In the genomic region with DNA sequence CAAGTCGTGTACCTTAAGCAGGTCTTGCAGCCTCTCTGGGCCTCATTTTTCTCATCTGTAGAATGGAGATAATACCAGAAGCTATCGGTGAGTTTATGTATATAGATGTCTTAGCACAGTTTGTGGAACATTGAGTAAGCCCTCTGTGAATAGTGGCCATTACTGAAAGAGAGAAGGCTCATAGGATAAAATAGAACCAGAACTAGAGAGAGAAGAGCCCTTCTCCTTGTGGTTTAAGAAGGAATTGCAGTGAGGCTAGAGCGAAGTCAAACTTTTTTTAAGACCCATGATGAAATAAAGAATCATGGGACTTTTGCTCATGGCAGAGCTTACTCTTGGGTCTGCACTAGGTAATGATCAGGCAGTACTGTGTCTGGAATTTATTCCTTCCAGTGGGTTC, we compare ENCODE assay signal across 20 cellular contexts.
DNase-seq lines count a peak whose midpoint lies in the region; ATAC-seq and TF ChIP-seq lines count a peak whose summit lies in the region.
"Had no signal": no experiment of that assay in that cellular context is flagged by ENCODE, and none has a peak within 500 bp of the region (broad histone marks: within the 10 kb centered on the region; RNA-seq: fewer than 3 reads in every experiment).

No MANE protein-coding gene starts in this region.

- H3K4me1 ChIP-seq in psoas muscle: peaks cover 25% of the 10 kb centered on the region

- no peak for ATAC-seq in psoas muscle

- H3K9me3 Mint-ChIP-seq in endothelial cell (ENCODE audit: unreplicated experiment): no peaks in the 10 kb centered on the region
- H3K9me3 Mint-ChIP-seq in activated T-helper 2 cell treated with anti-CD3 and anti-CD28 coated beads, Interferon-gamma antibody, Interleukin-2, Interleukin-4, amounts not matched to agents 10 μg/mL and 5 μg/mL and 100 μg/mL, durations not matched to agents 14 hours and 24 hours and 36 hours: no peaks in the 10 kb centered on the region
- H3K9me3 Mint-ChIP-seq: immature natural killer cell had no signal

- H3K4me3 Mint-ChIP-seq in endothelial cell (ENCODE audit: unreplicated experiment): no peak overlapping the region
- no peak overlapping the region for H3K4me3 Mint-ChIP-seq in activated T-helper 2 cell treated with anti-CD3 and anti-CD28 coated beads, Interferon-gamma antibody, Interleukin-2, Interleukin-4, amounts not matched to agents 10 μg/mL and 5 μg/mL and 100 μg/mL, durations not matched to agents 14 hours and 24 hours and 36 hours (ENCODE audit: low read depth)
- H3K4me3 Mint-ChIP-seq: immature natural killer cell had no signal

- peak; percentile 24; the same call in 1 of the 3 replicates for TF ChIP-seq CTCF in GM12872 (IDR thresholded peaks at IDR 0.05; ENCODE audit: insufficient read depth, low read depth, low read length)
- peak; percentile 62 for TF ChIP-seq CTCF in endothelial cell (IDR thresholded peaks at IDR 0.05; ENCODE audit: unreplicated experiment)
- peak; percentile 4 for TF ChIP-seq CTCF in psoas muscle (IDR thresholded peaks at IDR 0.05)
- no peak for TF ChIP-seq CTCF in foreskin fibroblast (IDR thresholded peaks at IDR 0.05; ENCODE audit: low read depth, low read length)

- H3K4me1 Mint-ChIP-seq in endothelial cell (ENCODE audit: unreplicated experiment): peaks cover 35% of the 10 kb centered on the region
- H3K4me1 Mint-ChIP-seq in activated T-helper 2 cell treated with anti-CD3 and anti-CD28 coated beads, Interferon-gamma antibody, Interleukin-2, Interleukin-4, amounts not matched to agents 10 μg/mL and 5 μg/mL and 100 μg/mL, durations not matched to agents 14 hours and 24 hours and 36 hours (ENCODE audit: low read depth): peaks cover 13% of the 10 kb centered on the region

- no peaks in the 10 kb centered on the region for H3K27me3 ChIP-seq in psoas muscle (ENCODE audit: insufficient read depth in 3 of 3, low read length in 2 of 3)
- H3K27me3 ChIP-seq: esophagus squamous epithelium, heart left ventricle, neutrophil, right atrium auricular region had no signal

- intact Hi-C loops in psoas muscle (cut with DNase I): loop anchor here in 1 of 2 donors (10.0 kb wide), 1 partner anchor 185 kb away; a partner anchor contains a TSS
- intact Hi-C loops in activated T-helper 2 cell treated with anti-CD3 and anti-CD28 coated beads, Interferon-gamma antibody, Interleukin-2, Interleukin-4, amounts not matched to agents 10 μg/mL and 5 μg/mL and 100 μg/mL, durations not matched to agents 14 hours and 24 hours and 36 hours (cut with micrococcal nuclease): no loop called here

- H3K9me3 ChIP-seq in psoas muscle: no peaks in the 10 kb centered on the region
- H3K9me3 ChIP-seq: esophagus squamous epithelium, heart left ventricle, neutrophil, right atrium auricular region had no signal

- H3K4me3 ChIP-seq in psoas muscle (no peak overlapping the region), foreskin fibroblast (ENCODE audit: low read depth in 1 of 2, low read length in 2 of 2) (no peak overlapping the region)
- H3K4me3 ChIP-seq: esophagus squamous epithelium, heart left ventricle, right atrium auricular region, SK-N-MC had no signal

- H3K27ac ChIP-seq in psoas muscle: no peak overlapping the region
- no peak overlapping the region for H3K27ac ChIP-seq in caudate nucleus (ENCODE audit: low read depth, low read length)
- H3K27ac ChIP-seq: heart left ventricle, neutrophil, right atrium auricular region, SK-N-MC had no signal

- DNase-seq in NAMALWA (ENCODE audit: low spot score) (peak; percentile 12), endothelial cell (ENCODE audit: low spot score) (no peak), psoas muscle (no peak), caudate nucleus (lab: John Stamatoyannopoulos, UW) (no peak), foreskin fibroblast (no peak)
- no peak for DNase-seq in activated T-helper 2 cell treated with anti-CD3 and anti-CD28 coated beads, Interferon-gamma antibody, Interleukin-2, Interleukin-4, amounts not matched to agents 10 μg/mL and 5 μg/mL and 100 μg/mL, durations not matched to agents 14 hours and 24 hours and 36 hours (ENCODE audit: low spot score)
- DNase-seq: activated CD4-positive, alpha-beta T cell treated with anti-CD3 and anti-CD28 coated beads for 1 hour; activated effector memory CD4-positive, alpha-beta T cell treated with Interleukin-2 at 50 U/mL for 16 hours; DMS79 treated with DMSO at 0.1 percent for 48 hours; esophagus squamous epithelium; heart left ventricle; immature natural killer cell; NCI-H1436 treated with DMSO at 0.1 percent for 48 hours; NCI-H82; stimulated activated CD4-positive, alpha-beta T cell treated with anti-CD3 and anti-CD28 coated beads, Interleukin-15, amount 100 ng/mL, for 24 hours; T-helper 9 cell had no signal

- no peak overlapping the region for H3K27ac Mint-ChIP-seq in endothelial cell (ENCODE audit: unreplicated experiment)
- no peak overlapping the region for H3K27ac Mint-ChIP-seq in activated T-helper 2 cell treated with anti-CD3 and anti-CD28 coated beads, Interferon-gamma antibody, Interleukin-2, Interleukin-4, amounts not matched to agents 10 μg/mL and 5 μg/mL and 100 μg/mL, durations not matched to agents 14 hours and 24 hours and 36 hours

- no peaks in the 10 kb centered on the region for H3K36me3 Mint-ChIP-seq in endothelial cell (ENCODE audit: low read depth, unreplicated experiment)
- H3K36me3 Mint-ChIP-seq in activated T-helper 2 cell treated with anti-CD3 and anti-CD28 coated beads, Interferon-gamma antibody, Interleukin-2, Interleukin-4, amounts not matched to agents 10 μg/mL and 5 μg/mL and 100 μg/mL, durations not matched to agents 14 hours and 24 hours and 36 hours (ENCODE audit: low read depth): no peaks in the 10 kb centered on the region

- peaks cover 2% of the 10 kb centered on the region for H3K27me3 Mint-ChIP-seq in endothelial cell (ENCODE audit: unreplicated experiment)
- H3K27me3 Mint-ChIP-seq in activated T-helper 2 cell treated with anti-CD3 and anti-CD28 coated beads, Interferon-gamma antibody, Interleukin-2, Interleukin-4, amounts not matched to agents 10 μg/mL and 5 μg/mL and 100 μg/mL, durations not matched to agents 14 hours and 24 hours and 36 hours (ENCODE audit: low read depth): no peaks in the 10 kb centered on the region

- no peaks in the 10 kb centered on the region for H3K36me3 ChIP-seq in psoas muscle (ENCODE audit: insufficient read depth in 1 of 2, low read depth in 1 of 2)
- H3K36me3 ChIP-seq: esophagus squamous epithelium, heart left ventricle, neutrophil, right atrium auricular region had no signal

- 95 to 98% (median 98%) methylated on average over 3 of the region's 3 CpGs for WGBS in psoas muscle, 3 donors
